Comparison of ENCODE assay signal across 9 cellular contexts in the genomic region with DNA sequence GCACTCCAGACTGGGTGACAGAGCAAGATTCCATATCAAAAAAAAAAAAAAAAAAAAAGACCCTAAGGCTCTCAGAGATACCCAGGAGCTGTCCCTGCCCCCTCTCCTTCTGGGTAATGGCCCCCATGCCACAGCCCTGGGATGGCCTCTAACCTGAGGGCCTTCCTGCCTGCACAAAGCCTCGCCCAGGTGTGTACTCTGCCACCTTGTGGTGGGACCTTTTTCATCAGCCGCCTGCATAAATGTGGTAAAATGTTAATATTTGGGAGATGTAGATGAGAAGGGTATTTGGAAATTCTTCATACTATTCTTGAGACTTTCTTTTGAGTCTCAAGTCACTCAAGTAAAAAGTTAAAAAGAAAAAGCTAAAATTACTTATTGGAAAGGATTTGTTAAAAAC. TPM values are rescaled to one million over a fixed set of nuclear protein-coding genes. Genes with fewer than 3 reads are reported as not detected.
DNase-seq lines count a peak whose midpoint lies in the region; ATAC-seq, FAIRE-seq and TF ChIP-seq lines count a peak whose summit lies in the region.
"Had no signal": no experiment of that assay in that cellular context is flagged by ENCODE, and none has a peak within 500 bp of the region (broad histone marks: within the 10 kb centered on the region; RNA-seq: fewer than 3 reads in every experiment).

No MANE protein-coding gene starts in this region.

- peak in 1 of 2 experiments; percentile 54; a peak in 2 of 4 replicates for TF ChIP-seq RAD21 in K562 (CRISPR knock-in tag; conservative IDR thresholded peaks at IDR 0.05 in 1 of 2, IDR thresholded peaks at IDR 0.05 in 1 of 2)

- no peak overlapping the region for H3K9ac ChIP-seq in K562 (ENCODE audit: insufficient read depth in 1 of 2, low read depth in 2 of 2, low read length in 2 of 2)

- no peak for TF ChIP-seq POLR2A in K562 (conservative IDR thresholded peaks at IDR 0.05)

- H3K36me3 ChIP-seq in Panc1 (ENCODE audit: control insufficient read depth, insufficient read depth, low read length) (no peaks in the 10 kb centered on the region), K562 (ENCODE audit: control insufficient read depth, insufficient read depth, low read length) (no peaks in the 10 kb centered on the region)

- no peaks in the 10 kb centered on the region for H3K9me3 ChIP-seq in Panc1 (ENCODE audit: control insufficient read depth, insufficient read depth, low read depth, low read length)
- no peaks in the 10 kb centered on the region for H3K9me3 ChIP-seq in K562 (replicated peaks; ENCODE audit: control insufficient read depth, insufficient read depth, low read depth, low read length)

- TF ChIP-seq CTCF in Panc1 (IDR thresholded peaks at IDR 0.05): peak; percentile 89
- TF ChIP-seq CTCF in K562 (IDR thresholded peaks at IDR 0.05 in 2 of 3, conservative IDR thresholded peaks at IDR 0.05 in 1 of 3; ENCODE audit: insufficient read depth in 2 of 3, low read depth in 1 of 3, low read length in 3 of 3): peak; percentile 68 to 74 (median 69)
- TF ChIP-seq CTCF in nephron progenitor cell (IDR thresholded peaks at IDR 0.05): peak; percentile 39

- H3K9me1 ChIP-seq in K562 (ENCODE audit: control insufficient read depth, insufficient read depth, low read length): no peaks in the 10 kb centered on the region

- no peak overlapping the region for H3K27ac Mint-ChIP-seq in activated CD8-positive, alpha-beta memory T cell treated with anti-CD3 and anti-CD28 coated beads, Interleukin-2, amount 10 ng/mL, durations not matched to agents 7 days and 5 days
- no peak overlapping the region for H3K27ac Mint-ChIP-seq in nephron progenitor cell

- peak; percentile 79 for FAIRE-seq in K562 (lab: Jason Lieb, UNC)

- H3K27me3 ChIP-seq in Panc1 (ENCODE audit: control insufficient read depth, insufficient read depth, low read length): no peaks in the 10 kb centered on the region
- no peaks in the 10 kb centered on the region for H3K27me3 ChIP-seq in K562 (ENCODE audit: control insufficient read depth in 2 of 2, insufficient read depth in 2 of 2, low read length in 2 of 2)

- no peaks in the 10 kb centered on the region for H3K9me3 Mint-ChIP-seq in activated CD8-positive, alpha-beta memory T cell treated with anti-CD3 and anti-CD28 coated beads, Interleukin-2, amount 10 ng/mL, durations not matched to agents 7 days and 5 days (ENCODE audit: low read depth)
- no peaks in the 10 kb centered on the region for H3K9me3 Mint-ChIP-seq in nephron progenitor cell

- CTCF ChIA-PET in activated CD8-positive, alpha-beta memory T cell treated with anti-CD3 and anti-CD28 coated beads, Interleukin-2, amount 10 ng/mL, durations not matched to agents 7 days and 5 days (lab: Charles Lee): interaction anchor here (0.7 to 2.1 kb wide), 7 partner anchors 11 to 1036 kb away, joined by 3 to 8 read pairs (median 3); a partner anchor contains a TSS
- CTCF ChIA-PET in Panc1 (lab: Charles Lee): interaction anchor here (0.6 to 1.0 kb wide), 6 partner anchors 12 to 766 kb away, joined by 3 to 9 read pairs (median 4); no protein-coding TSS in a partner anchor
- CTCF ChIA-PET in K562 (lab: Yijun Ruan, JAX; ENCODE audit: low intra/inter-chr PET ratio): interaction anchor here (0.6 to 0.8 kb wide), 2 partner anchors 53 to 332 kb away, joined by 3 to 6 read pairs; no protein-coding TSS in a partner anchor
- CTCF ChIA-PET in HEK293T (lab: Yijun Ruan, JAX): interaction anchor here (0.9 kb wide), 1 partner anchor 47 kb away, joined by 7 read pairs; a partner anchor contains a TSS

- no peak for TF ChIP-seq EP300 in K562 (IDR thresholded peaks at IDR 0.05; ENCODE audit: low read length)

- H4K20me1 ChIP-seq in K562 (replicated peaks; ENCODE audit: control insufficient read depth, insufficient read depth, low read length): no peaks in the 10 kb centered on the region

- H3K27ac ChIP-seq in Panc1 (ENCODE audit: low read length): no peak overlapping the region
- no peak overlapping the region for H3K27ac ChIP-seq in K562 (ENCODE audit: extremely low read depth, low read depth, low read length)
- H3K27ac ChIP-seq: skin epidermis had no signal

- POLR2A ChIA-PET in Panc1 (lab: Charles Lee) (interaction anchor here (0.7 kb wide), 1 partner anchor 274 kb away, joined by 7 read pairs; no protein-coding TSS in a partner anchor), K562 (lab: Yijun Ruan, JAX) (interaction anchor here (0.8 kb wide), 1 partner anchor 10 kb away, joined by 3 read pairs; no protein-coding TSS in a partner anchor), HEK293T (lab: Yijun Ruan, JAX) (no interaction called here)

- in situ Hi-C loops in Panc1 (cut with HindIII; ENCODE audit: low pct_unique_long_range_greater_than_20kb, low sequenced_read_pairs) (no loop called here), K562 (cut with MboI) (loop anchor here (10.0 kb wide), 1 partner anchor 683 kb away; no protein-coding TSS in a partner anchor)

- H2AFZ ChIP-seq in K562 (ENCODE audit: low read depth, low read length): no peak overlapping the region

- H3K4me1 ChIP-seq in Panc1 (ENCODE audit: control insufficient read depth, insufficient read depth, low read length) (no peaks in the 10 kb centered on the region), K562 (replicated peaks in 1 of 2; ENCODE audit: control insufficient read depth in 2 of 2, insufficient read depth in 2 of 2, low read length in 2 of 2) (peaks cover 4 to 12% of the 10 kb centered on the region in 2 experiments; a peak in 3 of 5 replicates)

- H3K4me1 Mint-ChIP-seq in activated CD8-positive, alpha-beta memory T cell treated with anti-CD3 and anti-CD28 coated beads, Interleukin-2, amount 10 ng/mL, durations not matched to agents 7 days and 5 days: peaks cover 16% of the 10 kb centered on the region
- H3K4me1 Mint-ChIP-seq in nephron progenitor cell: peaks cover 28% of the 10 kb centered on the region

- no peak for ATAC-seq in activated CD8-positive, alpha-beta memory T cell treated with anti-CD3 and anti-CD28 coated beads, Interleukin-2, amount 10 ng/mL, durations not matched to agents 7 days and 5 days
- ATAC-seq in Panc1: no peak
- peak; percentile 52 for ATAC-seq in K562

- no peak overlapping the region for H3K4me2 ChIP-seq in K562 (ENCODE audit: insufficient read depth, low read length)

- no TSS peak for BruUV-seq in Panc1 (replicated peaks; lab: Mats Ljungman, UMichigan)
- no TSS peak for BruUV-seq in K562 (replicated peaks; lab: Mats Ljungman, UMichigan)

- no peaks in the 10 kb centered on the region for H3K79me2 ChIP-seq in K562 (ENCODE audit: control insufficient read depth, insufficient read depth, low read length)

- intact Hi-C loops in Panc1 (cut with micrococcal nuclease; ENCODE audit: unreplicated experiment) (no loop called here), K562 (cut with micrococcal nuclease) (loop anchor here (10.0 kb wide), 2 partner anchors 123 to 333 kb away; no protein-coding TSS in a partner anchor)

- H3K4me3 Mint-ChIP-seq in activated CD8-positive, alpha-beta memory T cell treated with anti-CD3 and anti-CD28 coated beads, Interleukin-2, amount 10 ng/mL, durations not matched to agents 7 days and 5 days: no peak overlapping the region
- H3K4me3 Mint-ChIP-seq in nephron progenitor cell: no peak overlapping the region

- no peaks in the 10 kb centered on the region for H3K27me3 Mint-ChIP-seq in activated CD8-positive, alpha-beta memory T cell treated with anti-CD3 and anti-CD28 coated beads, Interleukin-2, amount 10 ng/mL, durations not matched to agents 7 days and 5 days
- peaks cover 16% of the 10 kb centered on the region for H3K27me3 Mint-ChIP-seq in nephron progenitor cell (ENCODE audit: low read depth, poor library complexity)

- DNase-seq in activated CD8-positive, alpha-beta memory T cell treated with anti-CD3 and anti-CD28 coated beads, Interleukin-2, amount 10 ng/mL, durations not matched to agents 7 days and 5 days: peak; percentile 62
- no peak for DNase-seq in activated CD8-positive, alpha-beta memory T cell treated with anti-CD3 and anti-CD28 coated beads for 24 hours
- DNase-seq in Panc1 (ENCODE audit: low read depth, low spot score): no peak
- peak; percentile 18 to 64 (median 23) for DNase-seq in K562 (ENCODE audit: extremely low read depth in 1 of 4, low spot score in 3 of 4)
- DNase-seq in nephron progenitor cell: peak; percentile 15
- DNase-seq in HEK293T (ENCODE audit: extremely low spot score): no peak
- no peak for DNase-seq in Ammon's horn (ENCODE audit: low spot score)
- no peak for DNase-seq in amniotic stem cell (lab: John Stamatoyannopoulos, UW)

- H3K4me3 ChIP-seq in Panc1 (ENCODE audit: low read depth in 2 of 2, low read length in 2 of 2) (no peak overlapping the region), K562 (no peak overlapping the region)
- H3K4me3 ChIP-seq: skin epidermis had no signal

- WGBS in K562 (ENCODE audit: insufficient coverage, low coverage, missing lambda C conversion rate): 8% methylated on average over 2 of the region's 2 CpGs

- no peaks in the 10 kb centered on the region for H3K36me3 Mint-ChIP-seq in activated CD8-positive, alpha-beta memory T cell treated with anti-CD3 and anti-CD28 coated beads, Interleukin-2, amount 10 ng/mL, durations not matched to agents 7 days and 5 days
- H3K36me3 Mint-ChIP-seq in nephron progenitor cell (ENCODE audit: low read depth): no peaks in the 10 kb centered on the region

RNA-seq across cellular contexts. Expression of a gene that starts 46.3 kb away (rescaled TPM):
- total RNA-seq in activated CD8-positive, alpha-beta memory T cell treated with anti-CD3 and anti-CD28 coated beads, Interleukin-2, amount 10 ng/mL, durations not matched to agents 7 days and 5 days: 10 to 100 TPM; 30.4 to 36.3 TPM
- total RNA-seq in Panc1 (2021; ENCODE audit: unreplicated experiment): 61.6 TPM
- 42.2 TPM for polyA plus RNA-seq in Panc1 (2012; ENCODE audit: insufficient read length)
- total RNA-seq in K562 (2011; cell fraction: chromatin; rRNA removed; ENCODE audit: low replicate concordance): 121 and 161 TPM in 2 replicates
- total RNA-seq in K562 (2011; cell fraction: nucleolus; rRNA removed): 71.5 and 73.4 TPM in 2 replicates
- total RNA-seq in K562 (2011; cell fraction: nucleoplasm; rRNA removed): 64.7 and 80.1 TPM in 2 replicates
- total RNA-seq in K562 (2014; rRNA removed): 18.9 and 19.1 TPM in 2 replicates
- total RNA-seq in K562 (2014; rRNA removed; fragmentation: Illumina TruSeq; extraction: Trizol): 23.4 and 24.0 TPM in 2 replicates
- 25.5 and 27.0 TPM in 2 replicates for total RNA-seq in K562 (2015; rRNA removed; fragmentation: Illumina TruSeq; extraction: Trizol)
- 30.6 and 31.5 TPM in 2 replicates for total RNA-seq in K562 (2021)
- polyA plus RNA-seq in K562 (2011; rRNA removed): 31.3 and 35.0 TPM in 2 replicates
- polyA plus RNA-seq in K562 (2011; cell fraction: cytosol; rRNA removed): 17.2 and 17.8 TPM in 2 replicates
- 91.1 and 92.7 TPM in 2 replicates for polyA plus RNA-seq in K562 (2011; cell fraction: nucleus; rRNA removed)
- polyA plus RNA-seq in K562 (2012): 19.2 and 26.1 TPM in 2 replicates
- polyA plus RNA-seq in K562 (2014; fragmentation: Illumina TruSeq; extraction: Trizol): 24.7 and 25.5 TPM in 2 replicates
- polyA plus RNA-seq in K562 (2014; fragmentation: Nextera tagmentation; extraction: Ambion mirVana): 1 to 10 TPM; 5.0 to 8.8 TPM
- polyA plus RNA-seq in K562 (2014; rRNA removed): 28.6 and 32.1 TPM in 2 replicates
- 48.7 and 53.2 TPM in 2 replicates for polyA minus RNA-seq in K562 (2011; rRNA and poly(A)+ RNA removed)
- 20.9 and 22.3 TPM in 2 replicates for polyA minus RNA-seq in K562 (2011; cell fraction: cytosol; rRNA and poly(A)+ RNA removed)
- polyA minus RNA-seq in K562 (2011; cell fraction: nucleus; rRNA and poly(A)+ RNA removed): 38.4 and 70.9 TPM in 2 replicates

RNA-seq across cellular contexts. Expression of a gene that starts 52.8 kb away (rescaled TPM):
- not detected for total RNA-seq in activated CD8-positive, alpha-beta memory T cell treated with anti-CD3 and anti-CD28 coated beads, Interleukin-2, amount 10 ng/mL, durations not matched to agents 7 days and 5 days
- total RNA-seq in Panc1 (2021; ENCODE audit: unreplicated experiment) (not detected), K562 (2014; rRNA removed) (not detected in 2 replicates), K562 (2014; rRNA removed; fragmentation: Illumina TruSeq; extraction: Trizol) (not detected in 2 replicates), K562 (2015; rRNA removed; fragmentation: Illumina TruSeq; extraction: Trizol) (not detected in 2 replicates), K562 (2021) (not detected in 2 replicates)
- not detected for polyA plus RNA-seq in Panc1 (2012; ENCODE audit: insufficient read length)
- total RNA-seq in K562 (2011; cell fraction: chromatin; rRNA removed; ENCODE audit: low replicate concordance): not detected in 2 replicates
- not detected in 2 replicates for total RNA-seq in K562 (2011; cell fraction: nucleolus; rRNA removed)
- total RNA-seq in K562 (2011; cell fraction: nucleoplasm; rRNA removed): not detected in 2 replicates
- polyA plus RNA-seq in K562 (2011; rRNA removed) (not detected in 2 replicates), K562 (2014; fragmentation: Illumina TruSeq; extraction: Trizol) (not detected in 2 replicates), K562 (2014; fragmentation: Nextera tagmentation; extraction: Ambion mirVana) (not detected), K562 (2014; rRNA removed) (not detected in 2 replicates)
- not detected in 2 replicates for polyA plus RNA-seq in K562 (2011; cell fraction: cytosol; rRNA removed)
- not detected in 2 replicates for polyA plus RNA-seq in K562 (2011; cell fraction: nucleus; rRNA removed)
- polyA plus RNA-seq in K562 (2012): not detected in 2 replicates
- polyA minus RNA-seq in K562 (2011; rRNA and poly(A)+ RNA removed): not detected in 2 replicates
- polyA minus RNA-seq in K562 (2011; cell fraction: cytosol; rRNA and poly(A)+ RNA removed): not detected in 2 replicates
- not detected in 2 replicates for polyA minus RNA-seq in K562 (2011; cell fraction: nucleus; rRNA and poly(A)+ RNA removed)

Comparison
In these comparisons a context has a peak if more than half of its experiments do, and no peak if none do; other contexts are left out.
1. DNase-seq: peak in activated CD8-positive, alpha-beta memory T cell treated with anti-CD3 and anti-CD28 coated beads, Interleukin-2, amount 10 ng/mL, durations not matched to agents 7 days and 5 days (single experiment), K562 (4 of 4) and nephron progenitor cell (single experiment); none in activated CD8-positive, alpha-beta memory T cell treated with anti-CD3 and anti-CD28 coated beads for 24 hours (single experiment), Panc1 (single experiment), HEK293T (single experiment), Ammon's horn (single experiment) and amniotic stem cell (single experiment).
2. CTCF ChIP-seq: peak in every context shown above with its lines; median percentile 89 in Panc1; 69 in K562; 39 in nephron progenitor cell.